8 cellular contexts compared by ENCODE assay signal in genomic region chr15:77071338-77072223, GRCh38. TPM values are rescaled to one million over a fixed set of nuclear protein-coding genes. Genes with fewer than 3 reads are reported as not detected.
A peak's percentile ranks its signal among the peaks of the same experiment; 100 is the strongest.
DNase-seq lines count a peak whose midpoint lies in the region; ATAC-seq and TF ChIP-seq lines count a peak whose summit lies in the region.

No MANE protein-coding gene starts in this region.

- no peak for TF ChIP-seq CTCF in left lung (IDR thresholded peaks at IDR 0.05)

- H3K4me1 Mint-ChIP-seq in activated T-cell treated with anti-CD3 and anti-CD28 coated beads, Interleukin-2, amount 50 U/mL, for 24 hours (ENCODE audit: low read depth), result peaks cover 33% of the 10 kb centered on the region
- H3K4me1 Mint-ChIP-seq in activated CD8-positive, alpha-beta T cell treated with anti-CD3 and anti-CD28 coated beads, Interleukin-2, amount 10 ng/mL, durations not matched to agents 7 days and 5 days (ENCODE audit: low read depth), result peaks cover 15% of the 10 kb centered on the region

- no peaks in the 10 kb centered on the region for H3K9me3 Mint-ChIP-seq in activated T-cell treated with anti-CD3 and anti-CD28 coated beads, Interleukin-2, amount 50 U/mL, for 24 hours
- H3K9me3 Mint-ChIP-seq in activated CD8-positive, alpha-beta T cell treated with anti-CD3 and anti-CD28 coated beads, Interleukin-2, amount 10 ng/mL, durations not matched to agents 7 days and 5 days (ENCODE audit: insufficient read depth), result no peaks in the 10 kb centered on the region

- DNase-seq in activated T-cell treated with anti-CD3 and anti-CD28 coated beads, Interleukin-2, amount 50 U/mL, for 24 hours, result no peak
- DNase-seq in activated T-cell treated with anti-CD3 and anti-CD28 coated beads for 4 hours (no peak), left lung (no peak), globus pallidus (ENCODE audit: low spot score) (no peak), Kasumi-1 (lab: John Stamatoyannopoulos, UW) (no peak), NCI-H187 treated with DMSO at 0.1 percent for 48 hours (lab: John Stamatoyannopoulos, UW) (no peak)
- no peak for DNase-seq in activated CD8-positive, alpha-beta T cell treated with anti-CD3 and anti-CD28 coated beads, Interleukin-2, amount 10 ng/mL, durations not matched to agents 7 days and 5 days

- intact Hi-C loops in left lung (cut with DNase I), result no loop called here

- H3K27ac Mint-ChIP-seq in activated T-cell treated with anti-CD3 and anti-CD28 coated beads, Interleukin-2, amount 50 U/mL, for 24 hours, result peak overlapping the region; percentile 85
- H3K27ac Mint-ChIP-seq in activated CD8-positive, alpha-beta T cell treated with anti-CD3 and anti-CD28 coated beads, Interleukin-2, amount 10 ng/mL, durations not matched to agents 7 days and 5 days, result peak overlapping the region; percentile 63

- peaks cover 15% of the 10 kb centered on the region for H3K36me3 Mint-ChIP-seq in activated T-cell treated with anti-CD3 and anti-CD28 coated beads, Interleukin-2, amount 50 U/mL, for 24 hours (ENCODE audit: low read depth)
- peaks cover 8% of the 10 kb centered on the region for H3K36me3 Mint-ChIP-seq in activated CD8-positive, alpha-beta T cell treated with anti-CD3 and anti-CD28 coated beads, Interleukin-2, amount 10 ng/mL, durations not matched to agents 7 days and 5 days (ENCODE audit: low read depth)

- peaks cover 25 to 43% of the 10 kb centered on the region in 2 donors for H3K4me1 ChIP-seq in left lung

- H3K27ac ChIP-seq in left lung (peak overlapping the region; percentile 87 to 94), temporal lobe (ENCODE audit: low read depth, low read length) (peak overlapping the region; percentile 41)

- H3K27me3 Mint-ChIP-seq in activated T-cell treated with anti-CD3 and anti-CD28 coated beads, Interleukin-2, amount 50 U/mL, for 24 hours, result no peaks in the 10 kb centered on the region
- H3K27me3 Mint-ChIP-seq in activated CD8-positive, alpha-beta T cell treated with anti-CD3 and anti-CD28 coated beads, Interleukin-2, amount 10 ng/mL, durations not matched to agents 7 days and 5 days (ENCODE audit: low read depth), result peaks cover 11% of the 10 kb centered on the region

- H3K36me3 ChIP-seq in left lung, result no peaks in the 10 kb centered on the region

- H3K4me3 Mint-ChIP-seq in activated T-cell treated with anti-CD3 and anti-CD28 coated beads, Interleukin-2, amount 50 U/mL, for 24 hours, result peak overlapping the region; percentile 77
- H3K4me3 Mint-ChIP-seq in activated CD8-positive, alpha-beta T cell treated with anti-CD3 and anti-CD28 coated beads, Interleukin-2, amount 10 ng/mL, durations not matched to agents 7 days and 5 days, result peak overlapping the region; percentile 74

- no peaks in the 10 kb centered on the region for H3K9me3 ChIP-seq in left lung

- CTCF ChIA-PET in activated CD8-positive, alpha-beta T cell treated with anti-CD3 and anti-CD28 coated beads, Interleukin-2, amount 10 ng/mL, durations not matched to agents 7 days and 5 days (lab: Charles Lee), result interaction anchor here (0.9 to 1.5 kb wide), 4 partner anchors 11 to 98 kb away, joined by 3 to 4 read pairs (median 4); no protein-coding TSS in a partner anchor

- H3K27me3 ChIP-seq in left lung, result no peaks in the 10 kb centered on the region

- ATAC-seq in activated CD8-positive, alpha-beta T cell treated with anti-CD3 and anti-CD28 coated beads, Interleukin-2, amount 10 ng/mL, durations not matched to agents 7 days and 5 days, result no peak
- ATAC-seq in left lung, result peak; percentile 4

- POLR2A ChIA-PET in activated CD8-positive, alpha-beta T cell treated with anti-CD3 and anti-CD28 coated beads, Interleukin-2, amount 10 ng/mL, durations not matched to agents 7 days and 5 days (lab: Charles Lee), result interaction anchor here (0.5 to 0.6 kb wide), 2 partner anchors 14 to 64 kb away, joined by 3 read pairs; no protein-coding TSS in a partner anchor

- peak overlapping the region in 1 of 2 donors; percentile 72 for H3K4me3 ChIP-seq in left lung

RNA-seq across cellular contexts. Expression of gene TSPAN3, which starts 0.7 kb away (rescaled TPM):
- total RNA-seq in activated CD8-positive, alpha-beta T cell treated with anti-CD3 and anti-CD28 coated beads, Interleukin-2, amount 10 ng/mL, durations not matched to agents 7 days and 5 days, result 10 to 100 TPM; 17.4 to 18.4 TPM
- total RNA-seq in left lung (100 to 1,000 TPM; 385 to 645 TPM), temporal lobe (174 TPM)
